Comparison of ENCODE assay signal across 20 cellular contexts in genomic region chr13:28955264-28955966, GRCh38.
"Had no signal": no experiment of that assay in that cellular context is flagged by ENCODE, and none has a peak within 500 bp of the region (broad histone marks: within the 10 kb centered on the region; RNA-seq: fewer than 3 reads in every experiment).

No MANE protein-coding gene starts in this region.

- H3K36me3 ChIP-seq: breast epithelium, MG63, Peyer's patch had no signal

- H3K4me1 ChIP-seq: breast epithelium, Peyer's patch had no signal

- ATAC-seq: activated CD4-positive, CD25-positive, alpha-beta regulatory T cell treated with anti-CD3 and anti-CD28 coated beads, Interleukin-2, amount 50 U/mL, for 24 hours; activated CD8-positive, alpha-beta T cell treated with anti-CD3 and anti-CD28 coated beads for 36 hours had no signal

- H3K27ac ChIP-seq: breast epithelium, Peyer's patch, RWPE1 had no signal

- H3K27me3 ChIP-seq: breast epithelium, Peyer's patch had no signal

- DNase-seq: activated CD4-positive, alpha-beta T cell treated with anti-CD3 and anti-CD28 coated beads for 4 hours; activated CD8-positive, alpha-beta memory T cell treated with anti-CD3 and anti-CD28 coated beads, Interleukin-2, amount 50 U/mL, for 4 hours; activated CD8-positive, alpha-beta T cell treated with anti-CD3 and anti-CD28 coated beads for 36 hours; activated effector memory CD4-positive, alpha-beta T cell treated with Interleukin-2 at 50 U/mL for 16 hours; activated naive CD4-positive, alpha-beta T cell; aorta; MG63; MV-4-11; NCI-H1092 treated with DMSO at 0.1 percent for 48 hours; NCI-H1417 treated with DMSO at 0.1 percent for 48 hours; NCI-H1694; NCI-H2029; NCI-H2107; NCI-H510A treated with DMSO at 0.1 percent for 48 hours; NCI-H69; Peyer's patch; SHP77 treated with DMSO at 0.1 percent for 48 hours had no signal

- H3K9me3 ChIP-seq: breast epithelium, MG63, Peyer's patch had no signal

- H3K4me3 ChIP-seq: breast epithelium, MG63, Peyer's patch had no signal
